In genomic region chr12:24268663-24269186, GRCh38 we compare ENCODE assay signal across 27 cellular contexts.
DNase-seq lines count a peak whose midpoint lies in the region; ATAC-seq and TF ChIP-seq lines count a peak whose summit lies in the region.
"Had no signal": no experiment of that assay in that cellular context is flagged by ENCODE, and none has a peak within 500 bp of the region (broad histone marks: within the 10 kb centered on the region; RNA-seq: fewer than 3 reads in every experiment).

No MANE protein-coding gene starts in this region.

- no peak overlapping the region for H2AFZ ChIP-seq in osteoblast (ENCODE audit: low read length)

- intact Hi-C loops in dorsolateral prefrontal cortex (cut with DNase I), result no loop called here

- no peak overlapping the region for H3K27ac ChIP-seq in osteoblast (ENCODE audit: low read depth, low read length)
- H3K27ac ChIP-seq in dorsolateral prefrontal cortex, result no peak overlapping the region
- H3K27ac ChIP-seq: body of pancreas, KMS-11, psoas muscle, RWPE1, testis had no signal

- H3K4me1 ChIP-seq in osteoblast (ENCODE audit: insufficient read depth, low read length), result no peaks in the 10 kb centered on the region
- H3K4me1 ChIP-seq: body of pancreas, psoas muscle, testis had no signal

- peak; percentile 79 for DNase-seq in DMS53 (lab: John Stamatoyannopoulos, UW)
- DNase-seq in NAMALWA (ENCODE audit: low spot score), result peak; percentile 15
- no peak for DNase-seq in epithelial cell of proximal tubule (ENCODE audit: low read depth)
- DNase-seq in osteoblast (ENCODE audit: insufficient read length, low spot score, missing footprints), result no peak
- DNase-seq in DMS 273 treated with DMSO at 0.1 percent for 48 hours (lab: John Stamatoyannopoulos, UW), result no peak
- DNase-seq in dorsolateral prefrontal cortex, result no peak
- DNase-seq in NCI-H146 (lab: John Stamatoyannopoulos, UW), result no peak
- DNase-seq: activated CD4-positive, alpha-beta memory T cell treated with anti-CD3 and anti-CD28 coated beads for 36 hours; activated CD4-positive, CD25-positive, alpha-beta regulatory T cell; activated effector memory CD4-positive, alpha-beta T cell treated with Interleukin-2 at 50 U/mL for 16 hours; activated naive CD8-positive, alpha-beta T cell treated with anti-CD3 and anti-CD28 coated beads, Interleukin-2, amount 50 U/mL, for 24 hours; body of pancreas; CD4-positive, alpha-beta T cell; GDM1; HCEC 1CT; head of caudate nucleus; NCI-H1048; NCI-H2029 treated with DMSO at 0.1 percent for 48 hours; NCI-H510A; nephron progenitor cell; psoas muscle; stimulated activated CD4-positive, alpha-beta T cell treated with anti-CD3 and anti-CD28 coated beads, Interleukin-2, amount 100 ng/mL, for 48 hours; stimulated activated naive CD4-positive, alpha-beta T cell; testis had no signal

- H3K9me3 ChIP-seq in osteoblast (ENCODE audit: low read depth, low read length), result no peaks in the 10 kb centered on the region
- H3K9me3 ChIP-seq: body of pancreas, psoas muscle, testis had no signal

- ATAC-seq in HG03135 (IDR thresholded peaks at IDR 0.05; ENCODE audit: unreplicated experiment), result no peak
- ATAC-seq: activated naive CD8-positive, alpha-beta T cell treated with anti-CD3 and anti-CD28 coated beads, Interleukin-2, amount 50 U/mL, for 24 hours; body of pancreas; psoas muscle had no signal

- no peak overlapping the region for H3K4me2 ChIP-seq in osteoblast (ENCODE audit: insufficient read depth, low read length)
- H3K4me2 ChIP-seq: KMS-11 had no signal

- no peak overlapping the region for H3K4me3 ChIP-seq in epithelial cell of proximal tubule (ENCODE audit: low read depth, low read length)
- no peak overlapping the region for H3K4me3 ChIP-seq in osteoblast (ENCODE audit: insufficient read depth, low read length)
- H3K4me3 ChIP-seq in dorsolateral prefrontal cortex, result no peak overlapping the region
- H3K4me3 ChIP-seq: body of pancreas, psoas muscle, testis had no signal

- H3K27me3 ChIP-seq in osteoblast (ENCODE audit: insufficient read depth, low read length), result no peaks in the 10 kb centered on the region
- no peaks in the 10 kb centered on the region for H3K27me3 ChIP-seq in dorsolateral prefrontal cortex
- H3K27me3 ChIP-seq: body of pancreas, testis had no signal

- no peaks in the 10 kb centered on the region for H3K36me3 ChIP-seq in osteoblast (ENCODE audit: insufficient read depth, low read length)

- no peaks in the 10 kb centered on the region for H4K20me1 ChIP-seq in osteoblast (ENCODE audit: insufficient read depth, low read length)

- no peaks in the 10 kb centered on the region for H3K79me2 ChIP-seq in osteoblast (ENCODE audit: insufficient read depth, low read length)

- TF ChIP-seq CTCF in epithelial cell of proximal tubule (conservative IDR thresholded peaks at IDR 0.05; ENCODE audit: low read depth, low read length), result peak; percentile 3
- TF ChIP-seq CTCF in osteoblast (IDR thresholded peaks at IDR 0.05; ENCODE audit: extremely low read depth, low read depth, low read length), result peak; percentile 16
- TF ChIP-seq CTCF in dorsolateral prefrontal cortex (IDR thresholded peaks at IDR 0.05 in 54 of 56, conservative IDR thresholded peaks at IDR 0.05 in 2 of 56; ENCODE audit: low read depth in 1 of 56, partially characterized antibody in 56 of 56), result no peak

Comparison
In these comparisons a context has a peak if more than half of its experiments do, and no peak if none do; other contexts are left out.
1. DNase-seq: peak in DMS53 (single experiment) and NAMALWA (single experiment); none in epithelial cell of proximal tubule (single experiment), osteoblast (single experiment), DMS 273 treated with DMSO at 0.1 percent for 48 hours (single experiment), dorsolateral prefrontal cortex (0 of 10) and NCI-H146 (single experiment).
2. CTCF ChIP-seq: peak in epithelial cell of proximal tubule (single experiment) and osteoblast (single experiment); none in dorsolateral prefrontal cortex (0 of 56).